ENCODE assay signal across 8 cellular contexts in genomic region chr3:143974181-143974876, GRCh38. TPM values are rescaled to one million over a fixed set of nuclear protein-coding genes. Genes with fewer than 3 reads are reported as not detected.
DNase-seq lines count a peak whose midpoint lies in the region; ATAC-seq and TF ChIP-seq lines count a peak whose summit lies in the region.

No MANE protein-coding gene starts in this region.

- H3K79me2 ChIP-seq in H9 (ENCODE audit: insufficient read depth, low read length) (peaks cover 13% of the 10 kb centered on the region; the same call in 1 of the 2 replicates), SU-DHL-6 (ENCODE audit: insufficient read depth, low read length) (peaks cover 65% of the 10 kb centered on the region)

- DNase-seq in H9, result no peak
- DNase-seq in fibroblast of the aortic adventitia (ENCODE audit: low read depth), result peak; percentile 33
- no peak for DNase-seq in NCI-H526 treated with DMSO at 0.1 percent for 48 hours (lab: John Stamatoyannopoulos, UW)
- no peak for DNase-seq in GM20000 (ENCODE audit: low spot score)
- no peak for DNase-seq in HUDEP-2 (lab: John Stamatoyannopoulos, UW; ENCODE audit: unreplicated experiment in 76 of 76)

- H3K27me3 ChIP-seq in H9 (ENCODE audit: insufficient read depth, low read length) (no peaks in the 10 kb centered on the region), SU-DHL-6 (ENCODE audit: low read length) (no peaks in the 10 kb centered on the region), skeletal muscle satellite cell (ENCODE audit: control insufficient read depth, insufficient read depth, low read length) (no peaks in the 10 kb centered on the region)

- no CpG with 5 or more reads among the region's 5 CpGs for WGBS in H9 (ENCODE audit: extremely low coverage, insufficient read length, low lambda C conversion rate)

- no peak overlapping the region for H3K56ac ChIP-seq in H9 (ENCODE audit: insufficient read length, low read depth, low read length)

- H2BK20ac ChIP-seq in H9 (ENCODE audit: low read depth, low read length, poor library complexity, severe bottlenecking), result no peak overlapping the region

- no peak overlapping the region for H3K18ac ChIP-seq in H9 (ENCODE audit: insufficient read length, low read depth, low read length)

- no peak overlapping the region for H2BK15ac ChIP-seq in H9 (ENCODE audit: low read depth, low read length)

- peaks cover 0 to 2% (median 0%) of the 10 kb centered on the region in 3 experiments; a peak in 3 of 7 replicates for H3K36me3 Mint-ChIP-seq in H9 (ENCODE audit: insufficient read depth in 1 of 3, low read depth in 3 of 3)

- H3K9ac ChIP-seq in H9 (ENCODE audit: extremely low read depth, insufficient read length, low read length), result no peak overlapping the region
- H3K9ac ChIP-seq in SU-DHL-6 (ENCODE audit: low read length), result peak overlapping the region; percentile 95
- H3K9ac ChIP-seq in skeletal muscle satellite cell (ENCODE audit: low read depth, low read length), result peak overlapping the region; percentile 94

- H4K5ac ChIP-seq in H9 (ENCODE audit: insufficient read length, low read depth, low read length), result no peak overlapping the region

- H2BK5ac ChIP-seq in H9 (ENCODE audit: insufficient read length, low read length), result no peak overlapping the region

- H4K8ac ChIP-seq in H9 (replicated peaks; ENCODE audit: insufficient read length, low read depth, low read length), result no peak overlapping the region

- no peaks in the 10 kb centered on the region for H3K9me2 ChIP-seq in SU-DHL-6 (replicated peaks; ENCODE audit: insufficient read depth, low read length)

- H3K27me3 Mint-ChIP-seq in H9 (ENCODE audit: low read depth), result no peaks in the 10 kb centered on the region; the same call in 1 of the 2 replicates

- H3K9me3 ChIP-seq in H9 (ENCODE audit: control insufficient read depth, low read depth, low read length), result no peaks in the 10 kb centered on the region
- H3K9me3 ChIP-seq in SU-DHL-6 (ENCODE audit: insufficient read depth, low read length), result no peaks in the 10 kb centered on the region
- H3K9me3 ChIP-seq in skeletal muscle satellite cell (replicated peaks; ENCODE audit: low read length), result no peaks in the 10 kb centered on the region

- H3K36me3 ChIP-seq in SU-DHL-6 (ENCODE audit: low read length), result no peaks in the 10 kb centered on the region
- H3K36me3 ChIP-seq in skeletal muscle satellite cell (ENCODE audit: insufficient read depth, low read length), result no peaks in the 10 kb centered on the region

- peak overlapping the region; percentile 90 to 93 for H3K4me3 Mint-ChIP-seq in H9

- H2BK120ac ChIP-seq in H9 (ENCODE audit: low read depth, low read length, poor library complexity, severe bottlenecking), result no peak overlapping the region

- no peak overlapping the region for H3K4ac ChIP-seq in H9 (ENCODE audit: low read depth, low read length)

- ATAC-seq in HG02870 (IDR thresholded peaks at IDR 0.05; ENCODE audit: unreplicated experiment), result no peak

- TF ChIP-seq CTCF in H9 (conservative IDR thresholded peaks at IDR 0.05), result no peak
- TF ChIP-seq CTCF in SU-DHL-6 (IDR thresholded peaks at IDR 0.05; ENCODE audit: insufficient read depth, low read length, poor library complexity, severe bottlenecking), result no peak
- TF ChIP-seq CTCF in fibroblast of the aortic adventitia (IDR thresholded peaks at IDR 0.05; ENCODE audit: insufficient read depth, low read length), result no peak
- no peak for TF ChIP-seq CTCF in GM20000 (IDR thresholded peaks at IDR 0.05; ENCODE audit: extremely low read depth, missing control alignments)

- H3K79me1 ChIP-seq in H9 (ENCODE audit: insufficient read depth, low read depth, low read length, poor library complexity, severe bottlenecking), result no peaks in the 10 kb centered on the region

- H3K23ac ChIP-seq in H9 (ENCODE audit: insufficient read length, low read depth, low read length), result no peak overlapping the region

- no peak overlapping the region for H3T11ph ChIP-seq in H9 (ENCODE audit: low read length)

- H3K27ac ChIP-seq in H9 (ENCODE audit: insufficient read length, low read depth, low read length) (no peak overlapping the region), SU-DHL-6 (ENCODE audit: low read depth, low read length) (no peak overlapping the region)

- H3K9me3 Mint-ChIP-seq in H9, result no peaks in the 10 kb centered on the region; a peak in 2 of 5 replicates

- no peak overlapping the region for H2BK12ac ChIP-seq in H9 (ENCODE audit: insufficient read length, low read depth, low read length)

- H3K4me2 ChIP-seq in H9 (ENCODE audit: insufficient read depth, insufficient read length, low read length), result peak overlapping the region; percentile 98
- H3K4me2 ChIP-seq in SU-DHL-6 (ENCODE audit: low read depth, low read length, poor library complexity, severe bottlenecking), result peak overlapping the region; percentile 98
- H3K4me2 ChIP-seq in skeletal muscle satellite cell (ENCODE audit: low read length), result peak overlapping the region; percentile 87

- no peak overlapping the region for H4K91ac ChIP-seq in H9 (ENCODE audit: insufficient read length, low read depth, low read length)

- H4K20me1 ChIP-seq in H9 (ENCODE audit: control insufficient read depth, insufficient read depth, insufficient read length), result no peaks in the 10 kb centered on the region
- H4K20me1 ChIP-seq in SU-DHL-6 (ENCODE audit: low read depth, low read length), result peaks cover 59% of the 10 kb centered on the region

- H3K23me2 ChIP-seq in H9 (ENCODE audit: insufficient read length, low read depth, low read length, poor library complexity, severe bottlenecking), result peaks cover 20% of the 10 kb centered on the region

- no peak overlapping the region for H3K14ac ChIP-seq in H9 (ENCODE audit: insufficient read depth, low read length)

- no peak overlapping the region for H3K27ac Mint-ChIP-seq in H9

- peaks cover 46 to 57% of the 10 kb centered on the region in 2 experiments for H3K4me1 Mint-ChIP-seq in H9

- peak overlapping the region; percentile 98 for H3K4me3 ChIP-seq in SU-DHL-6 (ENCODE audit: insufficient read depth, low read length, poor library complexity, severe bottlenecking)
- H3K4me3 ChIP-seq in fibroblast of the aortic adventitia (ENCODE audit: low read depth, low read length), result peak overlapping the region; percentile 93
- peak overlapping the region; percentile 79 for H3K4me3 ChIP-seq in skeletal muscle satellite cell (ENCODE audit: low read length)

- H2AFZ ChIP-seq in H9 (ENCODE audit: low read length) (no peak overlapping the region), SU-DHL-6 (ENCODE audit: low read depth, low read length, severe bottlenecking) (no peak overlapping the region)

- H2AK5ac ChIP-seq in H9 (ENCODE audit: insufficient read length, low read length), result no peak overlapping the region

- H3F3A ChIP-seq in SU-DHL-6 (ENCODE audit: insufficient read depth), result peaks cover 6% of the 10 kb centered on the region; the same call in 1 of the 2 replicates

- H3K4me1 ChIP-seq in H9 (ENCODE audit: insufficient read depth, low read length) (no peaks in the 10 kb centered on the region; the same call in 1 of the 2 replicates), skeletal muscle satellite cell (ENCODE audit: control insufficient read depth, insufficient read depth, low read length) (peaks cover 34% of the 10 kb centered on the region)

RNA-seq across cellular contexts. Expression of gene DIPK2A, which starts 2.7 kb away (rescaled TPM):
- total RNA-seq in H9 (2021), result 22.0 and 22.9 TPM in 2 replicates
- total RNA-seq in fibroblast of the aortic adventitia (ENCODE audit: low replicate concordance), result 51.0 and 162 TPM in 2 replicates
- total RNA-seq in skeletal muscle satellite cell (2012; rRNA removed), result 53.5 and 73.6 TPM in 2 replicates
